In the genomic region with DNA sequence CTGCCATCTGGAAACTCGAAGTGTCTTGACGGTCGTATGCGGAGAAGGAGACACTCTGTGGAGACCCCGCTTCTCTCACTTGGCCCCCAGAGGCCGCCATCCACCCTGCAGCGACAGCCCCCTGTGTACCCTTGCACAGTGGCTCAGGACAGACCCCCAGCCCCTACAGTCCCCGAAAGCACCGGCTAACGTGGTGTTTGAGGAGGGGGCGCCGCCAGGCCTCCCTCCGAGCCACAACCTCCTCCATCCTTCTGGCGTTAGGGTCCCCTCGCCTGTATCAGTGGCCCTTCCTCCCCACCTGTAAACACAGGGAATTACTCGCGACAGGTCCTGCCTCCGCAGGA, we compare ENCODE assay signal across 20 cellular contexts.
"Had no signal": no experiment of that assay in that cellular context is flagged by ENCODE, and none has a peak within 500 bp of the region (broad histone marks: within the 10 kb centered on the region; RNA-seq: fewer than 3 reads in every experiment).

No MANE protein-coding gene starts in this region.

- H3K27ac ChIP-seq: cardiac muscle cell, epithelial cell of prostate, foreskin keratinocyte, ovary, psoas muscle, right lobe of liver, stomach, thoracic aorta, upper lobe of right lung had no signal

- H3K27me3 ChIP-seq: cardiac muscle cell, foreskin keratinocyte, ovary, right lobe of liver, stomach, upper lobe of right lung had no signal

- H3K36me3 ChIP-seq: cardiac muscle cell, ovary, right lobe of liver, thoracic aorta, upper lobe of right lung had no signal

- H3K36me3 Mint-ChIP-seq: activated naive CD4-positive, alpha-beta T cell treated with anti-CD3 and anti-CD28 coated beads, Interleukin-2, amount 50 U/mL, for 24 hours had no signal

- H3K27me3 Mint-ChIP-seq: activated naive CD4-positive, alpha-beta T cell treated with anti-CD3 and anti-CD28 coated beads, Interleukin-2, amount 50 U/mL, for 24 hours; memory B cell had no signal

- H3K27ac Mint-ChIP-seq: activated naive CD4-positive, alpha-beta T cell treated with anti-CD3 and anti-CD28 coated beads, Interleukin-2, amount 50 U/mL, for 24 hours; activated T-cell treated with anti-CD3 and anti-CD28 coated beads, Interleukin-2, amount 50 U/mL, for 72 hours; memory B cell had no signal

- H3K4me1 ChIP-seq: foreskin keratinocyte, psoas muscle, right lobe of liver, stomach, upper lobe of right lung had no signal

- DNase-seq: activated CD4-positive, alpha-beta T cell treated with anti-CD3 and anti-CD28 coated beads, Interleukin-2, amount 50 U/mL, for 1 hour; activated CD8-positive, alpha-beta memory T cell treated with anti-CD3 and anti-CD28 coated beads for 24 hours; activated gamma-delta T cell; activated T-cell treated with anti-CD3 and anti-CD28 coated beads, Interleukin-2, amount 50 U/mL, for 72 hours; foreskin keratinocyte; ovary; right lobe of liver; stimulated activated CD4-positive, alpha-beta T cell treated with anti-CD3 and anti-CD28 coated beads, Interleukin-4, amount 100 ng/mL, for 1 hour; stomach; T-helper 1 cell; T-helper 9 cell; upper lobe of right lung had no signal

- H3K9me3 ChIP-seq: ovary, psoas muscle, right lobe of liver, stomach, thoracic aorta, upper lobe of right lung had no signal

- H3K4me3 ChIP-seq: cardiac muscle cell, ovary, psoas muscle, right lobe of liver, smooth muscle cell, stomach, thoracic aorta, upper lobe of right lung had no signal

- ATAC-seq: activated T-cell treated with anti-CD3 and anti-CD28 coated beads, Interleukin-2, amount 50 U/mL, for 72 hours; foreskin keratinocyte; psoas muscle; right lobe of liver; SK-N-SH treated with all-trans-retinoic acid at 6 μM for 48 hours; upper lobe of right lung had no signal

- H3K4me1 Mint-ChIP-seq: activated naive CD4-positive, alpha-beta T cell treated with anti-CD3 and anti-CD28 coated beads, Interleukin-2, amount 50 U/mL, for 24 hours; memory B cell had no signal

- H3K9me3 Mint-ChIP-seq: activated naive CD4-positive, alpha-beta T cell treated with anti-CD3 and anti-CD28 coated beads, Interleukin-2, amount 50 U/mL, for 24 hours; activated T-cell treated with anti-CD3 and anti-CD28 coated beads, Interleukin-2, amount 50 U/mL, for 72 hours; memory B cell had no signal

- H3K4me3 Mint-ChIP-seq: activated naive CD4-positive, alpha-beta T cell treated with anti-CD3 and anti-CD28 coated beads, Interleukin-2, amount 50 U/mL, for 24 hours; activated T-cell treated with anti-CD3 and anti-CD28 coated beads, Interleukin-2, amount 50 U/mL, for 72 hours; memory B cell had no signal
